In the genomic region with DNA sequence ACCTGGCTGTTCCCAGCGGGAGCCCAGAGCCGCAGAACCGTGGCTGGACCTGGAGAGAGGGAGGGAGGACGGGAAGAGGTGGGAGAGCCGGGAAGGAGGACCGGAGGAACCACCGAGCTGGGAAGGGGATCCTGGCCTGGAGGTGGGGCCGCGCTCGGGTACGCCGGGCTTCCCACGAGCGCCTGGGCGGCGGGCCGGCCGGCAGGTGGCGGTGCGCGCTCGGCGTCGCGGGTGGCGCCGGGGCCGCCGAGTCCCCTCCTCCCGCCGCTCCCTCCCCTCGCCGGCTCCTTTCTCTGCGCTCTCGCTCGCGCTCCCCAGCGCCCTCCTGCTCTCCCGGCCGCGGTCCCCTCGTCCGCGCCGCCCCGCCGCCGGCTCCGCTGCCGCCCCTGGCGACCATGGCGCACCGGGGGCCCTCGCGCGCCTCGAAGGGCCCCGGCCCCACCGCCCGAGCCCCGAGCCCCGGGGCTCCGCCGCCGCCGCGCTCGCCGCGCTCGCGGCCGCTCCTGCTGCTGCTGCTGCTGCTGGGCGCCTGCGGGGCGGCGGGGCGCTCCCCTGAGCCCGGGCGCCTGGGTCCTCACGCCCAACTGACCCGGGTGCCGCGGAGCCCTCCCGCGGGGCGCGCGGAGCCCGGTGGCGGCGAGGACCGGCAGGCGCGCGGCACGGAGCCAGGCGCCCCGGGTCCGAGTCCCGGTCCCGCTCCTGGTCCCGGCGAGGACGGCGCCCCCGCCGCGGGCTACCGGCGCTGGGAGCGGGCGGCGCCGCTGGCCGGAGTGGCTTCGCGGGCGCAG, we compare ENCODE assay signal across 8 cellular contexts. TPM values are rescaled to one million over a fixed set of nuclear protein-coding genes. Genes with fewer than 3 reads are reported as not detected.
DNase-seq lines count a peak whose midpoint lies in the region; ATAC-seq and TF ChIP-seq lines count a peak whose summit lies in the region.

A gene (plus strand): TSS at position 287 of the 788 bp plus-strand sequence.

- H3K27me3 ChIP-seq in body of pancreas (peaks cover 0 to 14% of the 10 kb centered on the region in 2 donors), iPS-18a (ENCODE audit: control insufficient read depth, insufficient read depth, low read length) (peaks cover 58% of the 10 kb centered on the region), gastrocnemius medialis (peaks cover 17 to 46% (median 26%) of the 10 kb centered on the region in 3 donors)

- intact Hi-C loops in body of pancreas (cut with DNase I) (loop anchor here (5.0 kb wide), 1 partner anchor 525 kb away; no protein-coding TSS in a partner anchor), gastrocnemius medialis (cut with DNase I; ENCODE audit: low total_unique reads) (loop anchor here (1.0 to 5.0 kb wide), 4 partner anchors 104 to 610 kb away; no protein-coding TSS in a partner anchor)

- peaks cover 12% of the 10 kb centered on the region for H3K4me1 ChIP-seq in body of pancreas
- H3K4me1 ChIP-seq in iPS-18a (ENCODE audit: control insufficient read depth, low read depth, low read length) = peaks cover 7% of the 10 kb centered on the region
- H3K4me1 ChIP-seq in gastrocnemius medialis = peaks cover 6 to 7% of the 10 kb centered on the region in 2 donors

- H3K9me3 ChIP-seq in T-helper 17 cell (ENCODE audit: control insufficient read depth, low read length, poor library complexity, severe bottlenecking) = no peaks in the 10 kb centered on the region
- no peaks in the 10 kb centered on the region for H3K9me3 ChIP-seq in body of pancreas
- no peaks in the 10 kb centered on the region for H3K9me3 ChIP-seq in iPS-18a (ENCODE audit: control insufficient read depth, low read depth, low read length)
- H3K9me3 ChIP-seq in gastrocnemius medialis = no peaks in the 10 kb centered on the region

- in situ Hi-C loops in gastrocnemius medialis (cut with MboI; ENCODE audit: low sequenced_read_pairs in 4 of 4) = loop anchor here in 3 of 4 donors (5.0 to 25.0 kb wide), 3 partner anchors 100 to 520 kb away; no protein-coding TSS in a partner anchor

- DNase-seq in HPDE6-E6E7 (ENCODE audit: extremely low spot score) (peak; percentile 53), T-helper 17 cell (peak in 2 of 3 donors; percentile 23 to 29), body of pancreas (peak; percentile 59 to 77 (median 62)), gastrocnemius medialis (peak; percentile 22 to 41), AML-193 (lab: John Stamatoyannopoulos, UW) (no peak)

- peak within 1 kb of the TSS; percentile 83 for H3K4me3 Mint-ChIP-seq in T-helper 17 cell

- H3K36me3 Mint-ChIP-seq in T-helper 17 cell (ENCODE audit: low read depth) = peaks cover 9% of the 10 kb centered on the region

- H3K9ac ChIP-seq in iPS-18a (ENCODE audit: low read length) = no peak within 1 kb of the TSS

- peak; percentile 37; the same call in 1 of the 3 replicates for TF ChIP-seq CTCF in GM12872 (IDR thresholded peaks at IDR 0.05; ENCODE audit: insufficient read depth, low read depth, low read length)
- peak; percentile 13 to 94 (median 76) for TF ChIP-seq CTCF in body of pancreas (IDR thresholded peaks at IDR 0.05)
- TF ChIP-seq CTCF in gastrocnemius medialis (IDR thresholded peaks at IDR 0.05 in 4 of 5, conservative IDR thresholded peaks at IDR 0.05 in 1 of 5) = peak; percentile 49 to 93 (median 90)

- H3K27ac ChIP-seq in body of pancreas = no peak within 1 kb of the TSS
- H3K27ac ChIP-seq in iPS-18a (ENCODE audit: low read length) = no peak within 1 kb of the TSS
- no peak within 1 kb of the TSS for H3K27ac ChIP-seq in gastrocnemius medialis

- peaks cover 59% of the 10 kb centered on the region for H3K27me3 Mint-ChIP-seq in T-helper 17 cell

- H3K36me3 ChIP-seq in body of pancreas (replicated peaks in 1 of 2; ENCODE audit: insufficient read depth in 1 of 2, low read depth in 2 of 2) (no peaks in the 10 kb centered on the region), iPS-18a (ENCODE audit: control insufficient read depth, low read depth, low read length) (no peaks in the 10 kb centered on the region), gastrocnemius medialis (no peaks in the 10 kb centered on the region)

- H3K4me3 ChIP-seq in body of pancreas (no peak within 1 kb of the TSS), iPS-18a (ENCODE audit: low read length) (peak within 1 kb of the TSS; percentile 62), gastrocnemius medialis (peak within 1 kb of the TSS; percentile 27 to 44 (median 37))

- WGBS in body of pancreas, 2 donors = 0 to 1% methylated on average over 26 to 114 of the region's 119 CpGs

- no peak for TF ChIP-seq POLR2A in body of pancreas (IDR thresholded peaks at IDR 0.05)
- no peak for TF ChIP-seq POLR2A in gastrocnemius medialis (IDR thresholded peaks at IDR 0.05)

- ATAC-seq in T-helper 17 cell = peak; percentile 77
- peak; percentile 84 for ATAC-seq in body of pancreas
- ATAC-seq in gastrocnemius medialis = peak; percentile 91 to 92
- no peak for ATAC-seq in GM21825 (IDR thresholded peaks at IDR 0.05; ENCODE audit: unreplicated experiment)

- H3K27ac Mint-ChIP-seq in T-helper 17 cell = no peak within 1 kb of the TSS

- H3K4me1 Mint-ChIP-seq in T-helper 17 cell = peaks cover 6% of the 10 kb centered on the region

RNA-seq across cellular contexts. Expression of the gene that starts here (rescaled TPM):
- not detected for total RNA-seq in T-helper 17 cell
- total RNA-seq in body of pancreas = under 1 TPM; 0.26 to 0.33 TPM
- 1 to 10 TPM in 1 of 4 donors, under 1 TPM in 3; 0.07 to 1.2 (median 0.11) TPM for total RNA-seq in gastrocnemius medialis

Comparison
In these comparisons a context has a peak if more than half of its experiments do, and no peak if none do; other contexts are left out.
1. Peak in DNase-seq and ATAC-seq in T-helper 17 cell; RNA of the gene not detected or under 1 TPM.
2. Peak in DNase-seq and ATAC-seq in body of pancreas; RNA of the gene not detected or under 1 TPM.
3. CTCF ChIP-seq: peak in every context shown above with its lines; median percentile 90 in gastrocnemius medialis; 76 in body of pancreas; 37 in GM12872.
4. DNase-seq: peak in HPDE6-E6E7 (single experiment) and gastrocnemius medialis (2 of 2); none in AML-193 (0 of 2).
5. H3K4me3 ChIP-seq: peak in iPS-18a (single experiment) and gastrocnemius medialis (4 of 4); none in body of pancreas (0 of 2).